In genomic region chr17:8186446-8186786, GRCh38 we compare ENCODE assay signal across 8 cellular contexts. TPM values are rescaled to one million over a fixed set of nuclear protein-coding genes. Genes with fewer than 3 reads are reported as not detected.
DNase-seq lines count a peak whose midpoint lies in the region; ATAC-seq and TF ChIP-seq lines count a peak whose summit lies in the region.

No MANE protein-coding gene starts in this region.

- DNase-seq in H7 (no peak), activated gamma-delta T cell (lab: John Stamatoyannopoulos, UW) (no peak), pons (ENCODE audit: low spot score) (no peak)
- DNase-seq in activated T-cell treated with anti-CD3 and anti-CD28 coated beads, Interleukin-2, amount 50 U/mL, for 1 hour: no peak

- peak overlapping the region; percentile 94 for H3K4me3 ChIP-seq in H7 (ENCODE audit: insufficient read depth, low read depth, low read length)
- H3K4me3 ChIP-seq in iPS-18c (ENCODE audit: insufficient read depth, low read depth, low read length): peak overlapping the region; percentile 95

- H3K36me3 ChIP-seq in H7 (replicated peaks; ENCODE audit: control insufficient read depth, insufficient read depth, low read length): no peaks in the 10 kb centered on the region

- ATAC-seq in SK-N-SH treated with all-trans-retinoic acid at 6 μM for 48 hours (peak; percentile 0; the same call in 2 of the 3 replicates), GM21737 (IDR thresholded peaks at IDR 0.05; ENCODE audit: unreplicated experiment) (no peak)

- H3K9me3 ChIP-seq in iPS-18c (ENCODE audit: control insufficient read depth, insufficient read depth, low read length): no peaks in the 10 kb centered on the region

- H3K27ac ChIP-seq in temporal lobe (ENCODE audit: low read depth, low read length): peak overlapping the region; percentile 90

- H3K27me3 ChIP-seq in H7 (ENCODE audit: control insufficient read depth, insufficient read depth, low read length): peaks cover 19% of the 10 kb centered on the region

TF ChIP-seq in SK-N-SH treated with all-trans-retinoic acid at 6 μM for 48 hours, 23 proteins besides CTCF, POLR2A, EP300 and RAD21:
- no peak for TF ChIP-seq CSRNP3 (CRISPR knock-in tag; IDR thresholded peaks at IDR 0.05)
- no peak for TF ChIP-seq ZFP30 (CRISPR knock-in tag; IDR thresholded peaks at IDR 0.05)
- TF ChIP-seq ZNF70 (CRISPR knock-in tag; IDR thresholded peaks at IDR 0.05): no peak
- no peak for TF ChIP-seq RARB (CRISPR knock-in tag; IDR thresholded peaks at IDR 0.05)
- TF ChIP-seq TSHZ2 (CRISPR knock-in tag; IDR thresholded peaks at IDR 0.05): no peak
- no peak for TF ChIP-seq CREB5 (CRISPR knock-in tag; IDR thresholded peaks at IDR 0.05; ENCODE audit: low read depth)
- TF ChIP-seq ISL1 (CRISPR knock-in tag; IDR thresholded peaks at IDR 0.05): no peak
- no peak for TF ChIP-seq OSR1 (CRISPR knock-in tag; IDR thresholded peaks at IDR 0.05)
- TF ChIP-seq POU6F1 (CRISPR knock-in tag; IDR thresholded peaks at IDR 0.05; ENCODE audit: borderline replicate concordance, low read depth): no peak
- no peak for TF ChIP-seq PATZ1 (CRISPR knock-in tag; IDR thresholded peaks at IDR 0.05; ENCODE audit: borderline replicate concordance)

RNA-seq across cellular contexts. Expression of gene BORCS6, which starts 3.6 kb away (rescaled TPM):
- total RNA-seq in H7 (2014; rRNA removed; shearing (Covaris generic)): 9.9 and 10.7 TPM in 2 replicates
- 4.2 TPM for total RNA-seq in temporal lobe

RNA-seq across cellular contexts. Expression of gene TMEM107, which starts 10.2 kb away (rescaled TPM):
- 27.7 and 40.7 TPM in 2 replicates for total RNA-seq in H7 (2014; rRNA removed; shearing (Covaris generic))
- total RNA-seq in temporal lobe: 11.6 TPM

RNA-seq across cellular contexts. Expression of gene VAMP2, which starts 23.7 kb away (rescaled TPM):
- total RNA-seq in H7 (2014; rRNA removed; shearing (Covaris generic)): 7.3 and 10.5 TPM in 2 replicates
- total RNA-seq in temporal lobe: 62.2 TPM

RNA-seq across cellular contexts. Expression of gene AURKB, which starts 24.0 kb away (rescaled TPM):
- total RNA-seq in H7 (2014; rRNA removed; shearing (Covaris generic)): 209 and 254 TPM in 2 replicates
- 1.5 TPM for total RNA-seq in temporal lobe

RNA-seq across cellular contexts. Expression of gene PER1, which starts 34.2 kb away (rescaled TPM):
- 19.2 and 32.4 TPM in 2 replicates for total RNA-seq in H7 (2014; rRNA removed; shearing (Covaris generic))
- total RNA-seq in temporal lobe: 15.5 TPM
